Comparison of ENCODE assay signal across 25 cellular contexts in genomic region chr3:134681527-134681910, GRCh38. TPM values are rescaled to one million over a fixed set of nuclear protein-coding genes. Genes with fewer than 3 reads are reported as not detected.
DNase-seq lines count a peak whose midpoint lies in the region; ATAC-seq and TF ChIP-seq lines count a peak whose summit lies in the region.
"Had no signal": no experiment of that assay in that cellular context is flagged by ENCODE, and none has a peak within 500 bp of the region (broad histone marks: within the 10 kb centered on the region; RNA-seq: fewer than 3 reads in every experiment).

No MANE protein-coding gene starts in this region.

- TF ChIP-seq CTCF in psoas muscle (IDR thresholded peaks at IDR 0.05) (no peak), uterus (IDR thresholded peaks at IDR 0.05) (no peak)

- no peaks in the 10 kb centered on the region; the same call in 1 of the 2 replicates for H3K36me3 ChIP-seq in MG63
- H3K36me3 ChIP-seq in psoas muscle (ENCODE audit: insufficient read depth in 1 of 2, low read depth in 1 of 2): no peaks in the 10 kb centered on the region
- no peaks in the 10 kb centered on the region for H3K36me3 ChIP-seq in uterus
- H3K36me3 ChIP-seq: BE2C, SJSA1 had no signal

- 42 to 79% (median 50%) methylated on average over 6 of the region's 6 CpGs for WGBS in psoas muscle, 3 donors

- H3K4me1 ChIP-seq in psoas muscle (peaks cover 35% of the 10 kb centered on the region), uterus (no peaks in the 10 kb centered on the region)
- H3K4me1 ChIP-seq: BE2C had no signal

- H3K4me3 ChIP-seq in MG63 (no peak overlapping the region), psoas muscle (no peak overlapping the region), uterus (no peak overlapping the region)
- H3K4me3 ChIP-seq: GM23338, SJSA1 had no signal

- H3K9me3 ChIP-seq in MG63 (peaks cover 3% of the 10 kb centered on the region), psoas muscle (no peaks in the 10 kb centered on the region), uterus (no peaks in the 10 kb centered on the region)
- H3K9me3 ChIP-seq: BE2C, SJSA1 had no signal

- H3K27ac ChIP-seq in psoas muscle (peak overlapping the region; percentile 59), uterus (no peak overlapping the region)
- H3K27ac ChIP-seq: SJSA1 had no signal

- intact Hi-C loops in psoas muscle (cut with DNase I): no loop called here
- intact Hi-C loops in uterus (cut with DNase I; ENCODE audit: low total_unique reads): no loop called here

- TF ChIP-seq POLR2A in uterus (IDR thresholded peaks at IDR 0.05): no peak

- H3K27me3 ChIP-seq in MG63 (no peaks in the 10 kb centered on the region), psoas muscle (ENCODE audit: insufficient read depth in 3 of 3, low read length in 2 of 3) (no peaks in the 10 kb centered on the region), uterus (no peaks in the 10 kb centered on the region)
- H3K27me3 ChIP-seq: BE2C, SJSA1 had no signal

- ATAC-seq in psoas muscle (no peak), GM21737 (IDR thresholded peaks at IDR 0.05; ENCODE audit: unreplicated experiment) (no peak)
- ATAC-seq: GM23338 had no signal

- peak; percentile 68 for DNase-seq in MG63
- peak; percentile 20 for DNase-seq in inferior parietal cortex (ENCODE audit: extremely low spot score)
- DNase-seq in psoas muscle: no peak
- DNase-seq in GM19238 (ENCODE audit: insufficient read length, low spot score): no peak
- no peak for DNase-seq in uterus
- DNase-seq in NCI-H1092 (lab: John Stamatoyannopoulos, UW): no peak
- DNase-seq: BE2C; CD8-positive, alpha-beta memory T cell; DMS79 treated with DMSO at 0.1 percent for 48 hours; GF-D8; H9; IMR-90; KG1; MM.1S; NCI-H1417; NCI-H1694; NCI-H2029 treated with DMSO at 0.1 percent for 48 hours; NCI-H69; Right ventricle myocardium superior; RPMI8226 had no signal

RNA-seq across cellular contexts. Expression of gene KY, which starts 30.7 kb away (rescaled TPM):
- 1.1 TPM in 1 of 2 replicates, not detected in the other for total RNA-seq in MG63 (2014; rRNA removed; shearing (Covaris generic); ENCODE audit: low replicate concordance)
- 1 to 10 TPM; 1.8 to 6.7 (median 4.2) TPM for total RNA-seq in psoas muscle
- polyA plus RNA-seq in psoas muscle: 1 to 10 TPM in 1 of 3 donors, under 1 TPM in 1, not detected in 1; 0.30 to 1.1 TPM
- 1 to 10 TPM in 2 of 4 donors, not detected in 2; 4.0 to 5.2 TPM for total RNA-seq in uterus
- total RNA-seq: A673; CD8-positive, alpha-beta memory T cell; GM23338; H9; NCI-H460 had no signal
- polyA plus RNA-seq: GM23338 had no signal

Comparison
In these comparisons a context has a peak if more than half of its experiments do, and no peak if none do; other contexts are left out.
1. DNase-seq: peak in MG63 (single experiment) and inferior parietal cortex (single experiment); none in psoas muscle (0 of 2), GM19238 (single experiment), uterus (0 of 2) and NCI-H1092 (single experiment).